Comparison of ENCODE assay signal across 1 cellular context in genomic region chr13:112587359-112587766, GRCh38.
TF ChIP-seq lines count a peak whose summit lies in the region.

No MANE protein-coding gene starts in this region.

TF ChIP-seq in K562, 482 proteins besides CTCF, POLR2A, EP300 and RAD21 (continued from another document and continues in another):
- TF ChIP-seq NFRKB (IDR thresholded peaks at IDR 0.05; ENCODE audit: low read depth) (no peak), MAZ (CRISPR knock-in tag; conservative IDR thresholded peaks at IDR 0.05 in 1 of 2, IDR thresholded peaks at IDR 0.05 in 1 of 2) (peak in 1 of 2 experiments; percentile 63; a peak in 1 of 4 replicates), HDAC2 (IDR thresholded peaks at IDR 0.05) (no peak), ZFP36 (IDR thresholded peaks at IDR 0.05; ENCODE audit: low read depth, low read length, partially characterized antibody) (no peak), CC2D1A (IDR thresholded peaks at IDR 0.05) (no peak), SRF (CRISPR knock-in tag; IDR thresholded peaks at IDR 0.05) (no peak), ZNF717 (CRISPR knock-in tag; IDR thresholded peaks at IDR 0.05) (no peak), HEY1 (CRISPR knock-in tag; IDR thresholded peaks at IDR 0.05; ENCODE audit: borderline replicate concordance) (no peak), NFYB (IDR thresholded peaks at IDR 0.05; ENCODE audit: extremely low read depth, insufficient read length) (no peak), PRMT5 (CRISPR knock-in tag; IDR thresholded peaks at IDR 0.05) (no peak), SMARCA5 (IDR thresholded peaks at IDR 0.05) (no peak), NELFE (IDR thresholded peaks at IDR 0.05; ENCODE audit: insufficient read depth, insufficient read length) (no peak), CUX1 (CRISPR knock-in tag; IDR thresholded peaks at IDR 0.05) (no peak), CXXC5 (CRISPR knock-in tag; IDR thresholded peaks at IDR 0.05) (peak; percentile 40), PCBP1 (IDR thresholded peaks at IDR 0.05; ENCODE audit: low read depth, low read length, poor library complexity, severe bottlenecking) (no peak), NRF1 (conservative IDR thresholded peaks at IDR 0.05 in 1 of 2, IDR thresholded peaks at IDR 0.05 in 1 of 2) (peak; percentile 58 to 70), TBP (optimal IDR thresholded peaks at IDR 0.05; ENCODE audit: low read depth, low read length) (peak; percentile 64), MTA1 (IDR thresholded peaks at IDR 0.05; ENCODE audit: borderline replicate concordance) (0 out of 2 replicates have a peak, but pooled peaks have one; percentile 17), ESRRB (CRISPR knock-in tag; IDR thresholded peaks at IDR 0.05; ENCODE audit: borderline replicate concordance) (no peak), CGGBP1 (CRISPR knock-in tag; IDR thresholded peaks at IDR 0.05) (no peak), SREBF2 (CRISPR knock-in tag; IDR thresholded peaks at IDR 0.05) (no peak), HDGF (IDR thresholded peaks at IDR 0.05) (no peak), JUND (IDR thresholded peaks at IDR 0.05; ENCODE audit: borderline replicate concordance, low read depth, low read length) (peak; percentile 82), JUND (tag; IDR thresholded peaks at IDR 0.05; ENCODE audit: borderline replicate concordance, low read depth, low read length) (peak; percentile 58; the same call in 1 of the 3 replicates), CAMTA2 (CRISPR knock-in tag; conservative IDR thresholded peaks at IDR 0.05) (no peak), CEBPG (CRISPR knock-in tag; IDR thresholded peaks at IDR 0.05) (no peak), CEBPG (tag; conservative IDR thresholded peaks at IDR 0.05 in 1 of 2, IDR thresholded peaks at IDR 0.05 in 1 of 2) (no peak), ZNF644 (tag; IDR thresholded peaks at IDR 0.05; ENCODE audit: low read depth) (no peak), RBBP5 (IDR thresholded peaks at IDR 0.05; ENCODE audit: borderline replicate concordance, insufficient read depth, low read length, poor library complexity, severe bottlenecking) (no peak), ID3 (CRISPR knock-in tag; IDR thresholded peaks at IDR 0.05) (no peak), ID3 (tag; IDR thresholded peaks at IDR 0.05) (no peak), GABPB2 (CRISPR knock-in tag; conservative IDR thresholded peaks at IDR 0.05) (no peak), TOE1 (IDR thresholded peaks at IDR 0.05; ENCODE audit: borderline replicate concordance) (0 out of 2 replicates have a peak, but pooled peaks have one; percentile 17), TOE1 (CRISPR knock-in tag; IDR thresholded peaks at IDR 0.05; ENCODE audit: borderline replicate concordance, low read depth) (no peak), ZKSCAN1 (IDR thresholded peaks at IDR 0.05; ENCODE audit: low read depth, low read length) (peak; percentile 14; the same call in 1 of the 2 replicates), JUN (IDR thresholded peaks at IDR 0.05; ENCODE audit: borderline replicate concordance, low read depth, low read length) (0 out of 2 replicates have a peak, but pooled peaks have one; percentile 16), JUN (CRISPR knock-in tag; IDR thresholded peaks at IDR 0.05; ENCODE audit: borderline replicate concordance) (no peak), BHLHE40 (IDR thresholded peaks at IDR 0.05; ENCODE audit: low read length) (peak; percentile 66), ARNT (IDR thresholded peaks at IDR 0.05) (no peak), TAF1 (IDR thresholded peaks at IDR 0.05; ENCODE audit: control insufficient read depth, extremely low read depth, insufficient read depth, low read length, severe bottlenecking) (peak; percentile 51), POLR2AphosphoS2 (IDR thresholded peaks at IDR 0.05; ENCODE audit: low read length) (no peak), GABPA (tag; conservative IDR thresholded peaks at IDR 0.05; ENCODE audit: low read depth) (no peak), NCOA2 (IDR thresholded peaks at IDR 0.05; ENCODE audit: partially characterized antibody in 2 of 2) (no peak), PHB2 (IDR thresholded peaks at IDR 0.05; ENCODE audit: low read depth) (no peak), MCM7 (IDR thresholded peaks at IDR 0.05) (no peak), ZNF263 (CRISPR knock-in tag; IDR thresholded peaks at IDR 0.05; ENCODE audit: borderline replicate concordance) (no peak), BRCA1 (IDR thresholded peaks at IDR 0.05) (no peak), BRCA1 (CRISPR knock-in tag; IDR thresholded peaks at IDR 0.05) (no peak), KDM2B (CRISPR knock-in tag; IDR thresholded peaks at IDR 0.05) (no peak), ZNF740 (CRISPR knock-in tag; IDR thresholded peaks at IDR 0.05) (no peak), ZNF740 (tag; IDR thresholded peaks at IDR 0.05) (no peak), C11orf30 (IDR thresholded peaks at IDR 0.05; ENCODE audit: low read depth) (peak; percentile 72; the same call in 1 of the 2 replicates), LEF1 (IDR thresholded peaks at IDR 0.05) (no peak), RBM14 (IDR thresholded peaks at IDR 0.05; ENCODE audit: borderline replicate concordance, insufficient read depth, low read depth, low read length) (no peak), ZNF146 (CRISPR knock-in tag; IDR thresholded peaks at IDR 0.05; ENCODE audit: unreplicated experiment) (no peak), YY1 (IDR thresholded peaks at IDR 0.05; ENCODE audit: borderline replicate concordance in 1 of 3, control insufficient read depth in 1 of 3, extremely low read depth in 1 of 3, insufficient read depth in 3 of 3, insufficient read length in 1 of 3, insufficient replicate concordance in 2 of 3, low read depth in 1 of 3, low read length in 2 of 3) (peak in 1 of 3 experiments; percentile 17), CREM (IDR thresholded peaks at IDR 0.05; ENCODE audit: low read depth) (peak; percentile 53), ZNF12 (CRISPR knock-in tag; IDR thresholded peaks at IDR 0.05) (no peak), RCOR1 (IDR thresholded peaks at IDR 0.05; ENCODE audit: borderline replicate concordance in 1 of 2, low read depth in 2 of 2, low read length in 2 of 2) (no peak)
- TF ChIP-seq, protein P1, sequence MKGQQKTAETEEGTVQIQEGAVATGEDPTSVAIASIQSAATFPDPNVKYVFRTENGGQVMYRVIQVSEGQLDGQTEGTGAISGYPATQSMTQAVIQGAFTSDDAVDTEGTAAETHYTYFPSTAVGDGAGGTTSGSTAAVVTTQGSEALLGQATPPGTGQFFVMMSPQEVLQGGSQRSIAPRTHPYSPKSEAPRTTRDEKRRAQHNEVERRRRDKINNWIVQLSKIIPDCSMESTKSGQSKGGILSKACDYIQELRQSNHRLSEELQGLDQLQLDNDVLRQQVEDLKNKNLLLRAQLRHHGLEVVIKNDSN (CRISPR knock-in tag; IDR thresholded peaks at IDR 0.05) = 0 out of 2 replicates have a peak, but pooled peaks have one; percentile 32
- TF ChIP-seq, protein P2, sequence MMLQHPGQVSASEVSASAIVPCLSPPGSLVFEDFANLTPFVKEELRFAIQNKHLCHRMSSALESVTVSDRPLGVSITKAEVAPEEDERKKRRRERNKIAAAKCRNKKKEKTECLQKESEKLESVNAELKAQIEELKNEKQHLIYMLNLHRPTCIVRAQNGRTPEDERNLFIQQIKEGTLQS (IDR thresholded peaks at IDR 0.05) = peak; percentile 76
- TF ChIP-seq, protein P2 (CRISPR knock-in tag; conservative IDR thresholded peaks at IDR 0.05) = no peak
- TF ChIP-seq, protein P3, sequence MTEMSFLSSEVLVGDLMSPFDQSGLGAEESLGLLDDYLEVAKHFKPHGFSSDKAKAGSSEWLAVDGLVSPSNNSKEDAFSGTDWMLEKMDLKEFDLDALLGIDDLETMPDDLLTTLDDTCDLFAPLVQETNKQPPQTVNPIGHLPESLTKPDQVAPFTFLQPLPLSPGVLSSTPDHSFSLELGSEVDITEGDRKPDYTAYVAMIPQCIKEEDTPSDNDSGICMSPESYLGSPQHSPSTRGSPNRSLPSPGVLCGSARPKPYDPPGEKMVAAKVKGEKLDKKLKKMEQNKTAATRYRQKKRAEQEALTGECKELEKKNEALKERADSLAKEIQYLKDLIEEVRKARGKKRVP (CRISPR knock-in tag; IDR thresholded peaks at IDR 0.05) = no peak
